ENCODE assay signal across 20 cellular contexts in the genomic region with DNA sequence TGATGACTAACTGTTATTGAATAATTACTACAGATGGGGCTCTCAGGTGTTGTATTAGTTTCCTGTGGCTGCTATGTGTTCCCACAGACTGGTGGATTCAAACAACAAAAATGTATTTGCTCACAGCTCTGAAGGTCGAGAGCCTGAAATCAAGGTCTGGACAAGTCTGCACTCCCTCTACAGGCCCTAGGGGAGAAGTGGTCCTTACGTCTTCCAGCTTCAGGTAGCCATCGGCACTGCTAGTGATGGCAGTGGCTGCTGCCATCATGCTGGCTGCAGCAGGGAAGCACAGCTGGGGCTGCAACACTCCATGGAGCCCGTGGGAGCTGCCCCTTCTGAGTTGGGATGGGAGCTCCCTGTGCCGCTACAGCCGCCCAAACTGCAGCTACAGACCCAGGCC. TPM values are rescaled to one million over a fixed set of nuclear protein-coding genes. Genes with fewer than 3 reads are reported as not detected.
DNase-seq lines count a peak whose midpoint lies in the region; ATAC-seq, FAIRE-seq and TF ChIP-seq lines count a peak whose summit lies in the region.
"Had no signal": no experiment of that assay in that cellular context is flagged by ENCODE, and none has a peak within 500 bp of the region (broad histone marks: within the 10 kb centered on the region; RNA-seq: fewer than 3 reads in every experiment).

No MANE protein-coding gene starts in this region.

- H3K27me3 ChIP-seq in A673 (replicated peaks; ENCODE audit: insufficient read depth, low read depth, low read length, poor library complexity) = no peaks in the 10 kb centered on the region
- H3K27me3 ChIP-seq: right atrium auricular region, testis had no signal

- no peaks in the 10 kb centered on the region for H3K9me3 ChIP-seq in A673 (ENCODE audit: low read depth, low read length, poor library complexity, severe bottlenecking)
- H3K9me3 ChIP-seq in T-helper 17 cell (ENCODE audit: control insufficient read depth, low read length, poor library complexity, severe bottlenecking) = no peaks in the 10 kb centered on the region
- H3K9me3 ChIP-seq: A549, testis had no signal

- DNase-seq in A673 (ENCODE audit: low spot score) (no peak), HFF-Myc (ENCODE audit: extremely low read depth, low read depth) (no peak), SW480 (ENCODE audit: low spot score) (peak; percentile 7), iPS DF 19.7 (ENCODE audit: low read depth, low spot score) (peak; percentile 40), superior temporal gyrus (ENCODE audit: extremely low spot score) (no peak), NOMO-1 treated with DMSO at 0.1 percent for 48 hours (lab: John Stamatoyannopoulos, UW; ENCODE audit: unreplicated experiment) (no peak), GM12892 (ENCODE audit: insufficient read length) (no peak), T-helper 17 cell (no peak)
- DNase-seq: GDM1; lower lobe of right lung; natural killer cell; NCI-H1417; NCI-H345; stimulated activated CD4-positive, alpha-beta T cell treated with anti-CD3 and anti-CD28 coated beads, Interleukin-2, amount 100 ng/mL, for 24 hours; testis; WERI-Rb-1 had no signal

- H3K27ac ChIP-seq in A673 (ENCODE audit: low read depth, low read length, poor library complexity, severe bottlenecking) = no peak overlapping the region
- H3K27ac ChIP-seq: A549, lower lobe of right lung, right atrium auricular region, testis, WERI-Rb-1 had no signal

- CTCF ChIA-PET in A673 (lab: Charles Lee) = no interaction called here

- H3K4me3 Mint-ChIP-seq in T-helper 17 cell = no peak overlapping the region
- H3K4me3 Mint-ChIP-seq: dendritic cell treated with granulocyte-macrophage colony-stimulating factor and Interleukin-4, amounts not matched to agents 40 ng/mL and 50 ng/mL, for 4 days; natural killer cell had no signal

- no peak overlapping the region for H3K27ac Mint-ChIP-seq in T-helper 17 cell
- H3K27ac Mint-ChIP-seq: dendritic cell treated with granulocyte-macrophage colony-stimulating factor and Interleukin-4, amounts not matched to agents 40 ng/mL and 50 ng/mL, for 4 days; natural killer cell had no signal

- no peak for ATAC-seq in T-helper 17 cell
- ATAC-seq: natural killer cell had no signal

- peaks cover 2% of the 10 kb centered on the region for H3K36me3 Mint-ChIP-seq in T-helper 17 cell (ENCODE audit: low read depth)
- H3K36me3 Mint-ChIP-seq: natural killer cell had no signal

- no peaks in the 10 kb centered on the region for H3K4me1 Mint-ChIP-seq in T-helper 17 cell
- H3K4me1 Mint-ChIP-seq: natural killer cell had no signal

- no peak for FAIRE-seq in GM12892 (lab: Jason Lieb, UNC)
- FAIRE-seq: A549 had no signal

- TF ChIP-seq CTCF in A673 (conservative IDR thresholded peaks at IDR 0.05; ENCODE audit: low read depth, low read length) = 0 out of 2 replicates have a peak, but pooled peaks have one; percentile 16
- peak; percentile 13 for TF ChIP-seq CTCF in HFF-Myc (IDR thresholded peaks at IDR 0.05; ENCODE audit: low read depth, low read length, missing control alignments)

- intact Hi-C loops in A673 (cut with micrococcal nuclease; ENCODE audit: unreplicated experiment) = no loop called here

- H3K27me3 Mint-ChIP-seq in T-helper 17 cell = peaks cover 51% of the 10 kb centered on the region

- POLR2A ChIA-PET in A673 (lab: Charles Lee; ENCODE audit: low non-redundant PET) = no interaction called here

- H3K36me3 ChIP-seq in A673 (ENCODE audit: insufficient read depth, low read length, poor library complexity, severe bottlenecking) = no peaks in the 10 kb centered on the region
- H3K36me3 ChIP-seq: lower lobe of right lung, right atrium auricular region, WERI-Rb-1 had no signal

- H3K4me3 ChIP-seq in A673 (ENCODE audit: low read depth, low read length, poor library complexity, severe bottlenecking) = no peak overlapping the region
- H3K4me3 ChIP-seq in HFF-Myc (replicated peaks; ENCODE audit: low read depth, low read length) = no peak overlapping the region
- H3K4me3 ChIP-seq: A549, lower lobe of right lung, right atrium auricular region, testis had no signal

- H3K4me1 ChIP-seq in A673 (ENCODE audit: insufficient read depth, low read length, poor library complexity, severe bottlenecking) = no peaks in the 10 kb centered on the region
- H3K4me1 ChIP-seq: A549, lower lobe of right lung had no signal

- no peak for TF ChIP-seq POLR2A in GM12892 (IDR thresholded peaks at IDR 0.05; ENCODE audit: low read depth, low read length)

- BruUV-seq in A673 (replicated peaks; lab: Mats Ljungman, UMichigan) = no TSS peak

RNA-seq across cellular contexts. Expression of a gene that starts 1.9 kb away (rescaled TPM):
- total RNA-seq in A673 (2021) = not detected in 2 replicates
- not detected for polyA plus RNA-seq in GM12892 (2012; ENCODE audit: missing spikeins)
- total RNA-seq in T-helper 17 cell = not detected
- total RNA-seq: activated CD8-positive, alpha-beta memory T cell treated with anti-CD3 and anti-CD28 coated beads for 36 hours; natural killer cell; right atrium auricular region had no signal
- polyA plus RNA-seq: A549 had no signal

RNA-seq across cellular contexts. Expression of a gene that starts 28.3 kb away (rescaled TPM):
- total RNA-seq in A673 (2021) (not detected in 2 replicates), T-helper 17 cell (not detected)
- polyA plus RNA-seq in GM12892 (2012; ENCODE audit: missing spikeins) = not detected
- total RNA-seq: activated CD8-positive, alpha-beta memory T cell treated with anti-CD3 and anti-CD28 coated beads for 36 hours; natural killer cell had no signal

Comparison
In these comparisons a context has a peak if more than half of its experiments do, and no peak if none do; other contexts are left out.
1. DNase-seq: peak in SW480 (single experiment) and iPS DF 19.7 (single experiment); none in A673 (single experiment), HFF-Myc (single experiment), superior temporal gyrus (single experiment), NOMO-1 treated with DMSO at 0.1 percent for 48 hours (single experiment), GM12892 (single experiment) and T-helper 17 cell (0 of 3).